Comparison of ENCODE assay signal across 1 cellular context in genomic region chr10:60575105-60575504, GRCh38.
TF ChIP-seq lines count a peak whose summit lies in the region.

No MANE protein-coding gene starts in this region.

TF ChIP-seq in GM23338, 12 proteins besides CTCF, POLR2A, EP300 and RAD21 (continued from another document):
- TF ChIP-seq ZNF462 (CRISPR knock-in tag; IDR thresholded peaks at IDR 0.05), result no peak
- TF ChIP-seq EZH2 (IDR thresholded peaks at IDR 0.05; ENCODE audit: low read depth, unreplicated experiment), result no peak
- TF ChIP-seq STAT1 (IDR thresholded peaks at IDR 0.05; ENCODE audit: unreplicated experiment), result no peak
- TF ChIP-seq ZNF114 (CRISPR knock-in tag; IDR thresholded peaks at IDR 0.05), result no peak
- TF ChIP-seq CREB1 (CRISPR knock-in tag; IDR thresholded peaks at IDR 0.05; ENCODE audit: low read depth), result no peak
- TF ChIP-seq ETS1 (IDR thresholded peaks at IDR 0.05), result no peak
- TF ChIP-seq ZNF331 (CRISPR knock-in tag; IDR thresholded peaks at IDR 0.05; ENCODE audit: low read depth), result no peak
- TF ChIP-seq NANOG (IDR thresholded peaks at IDR 0.05; ENCODE audit: borderline replicate concordance), result no peak
